ENCODE assay signal across 1 cellular context in genomic region chr5:68332546-68332945, GRCh38.
TF ChIP-seq lines count a peak whose summit lies in the region.

No MANE protein-coding gene starts in this region.

TF ChIP-seq in WTC11, 78 proteins besides CTCF, POLR2A, EP300 and RAD21 (continued from another document):
- TF ChIP-seq, protein P1, sequence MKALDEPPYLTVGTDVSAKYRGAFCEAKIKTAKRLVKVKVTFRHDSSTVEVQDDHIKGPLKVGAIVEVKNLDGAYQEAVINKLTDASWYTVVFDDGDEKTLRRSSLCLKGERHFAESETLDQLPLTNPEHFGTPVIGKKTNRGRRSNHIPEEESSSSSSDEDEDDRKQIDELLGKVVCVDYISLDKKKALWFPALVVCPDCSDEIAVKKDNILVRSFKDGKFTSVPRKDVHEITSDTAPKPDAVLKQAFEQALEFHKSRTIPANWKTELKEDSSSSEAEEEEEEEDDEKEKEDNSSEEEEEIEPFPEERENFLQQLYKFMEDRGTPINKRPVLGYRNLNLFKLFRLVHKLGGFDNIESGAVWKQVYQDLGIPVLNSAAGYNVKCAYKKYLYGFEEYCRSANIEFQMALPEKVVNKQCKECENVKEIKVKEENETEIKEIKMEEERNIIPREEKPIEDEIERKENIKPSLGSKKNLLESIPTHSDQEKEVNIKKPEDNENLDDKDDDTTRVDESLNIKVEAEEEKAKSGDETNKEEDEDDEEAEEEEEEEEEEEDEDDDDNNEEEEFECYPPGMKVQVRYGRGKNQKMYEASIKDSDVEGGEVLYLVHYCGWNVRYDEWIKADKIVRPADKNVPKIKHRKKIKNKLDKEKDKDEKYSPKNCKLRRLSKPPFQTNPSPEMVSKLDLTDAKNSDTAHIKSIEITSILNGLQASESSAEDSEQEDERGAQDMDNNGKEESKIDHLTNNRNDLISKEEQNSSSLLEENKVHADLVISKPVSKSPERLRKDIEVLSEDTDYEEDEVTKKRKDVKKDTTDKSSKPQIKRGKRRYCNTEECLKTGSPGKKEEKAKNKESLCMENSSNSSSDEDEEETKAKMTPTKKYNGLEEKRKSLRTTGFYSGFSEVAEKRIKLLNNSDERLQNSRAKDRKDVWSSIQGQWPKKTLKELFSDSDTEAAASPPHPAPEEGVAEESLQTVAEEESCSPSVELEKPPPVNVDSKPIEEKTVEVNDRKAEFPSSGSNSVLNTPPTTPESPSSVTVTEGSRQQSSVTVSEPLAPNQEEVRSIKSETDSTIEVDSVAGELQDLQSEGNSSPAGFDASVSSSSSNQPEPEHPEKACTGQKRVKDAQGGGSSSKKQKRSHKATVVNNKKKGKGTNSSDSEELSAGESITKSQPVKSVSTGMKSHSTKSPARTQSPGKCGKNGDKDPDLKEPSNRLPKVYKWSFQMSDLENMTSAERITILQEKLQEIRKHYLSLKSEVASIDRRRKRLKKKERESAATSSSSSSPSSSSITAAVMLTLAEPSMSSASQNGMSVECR (CRISPR knock-in tag; IDR thresholded peaks at IDR 0.05; ENCODE audit: borderline replicate concordance) = no peak
- TF ChIP-seq ZBTB21 (CRISPR knock-in tag; IDR thresholded peaks at IDR 0.05; ENCODE audit: borderline replicate concordance) = no peak
